ENCODE assay signal across 29 cellular contexts in the genomic region with DNA sequence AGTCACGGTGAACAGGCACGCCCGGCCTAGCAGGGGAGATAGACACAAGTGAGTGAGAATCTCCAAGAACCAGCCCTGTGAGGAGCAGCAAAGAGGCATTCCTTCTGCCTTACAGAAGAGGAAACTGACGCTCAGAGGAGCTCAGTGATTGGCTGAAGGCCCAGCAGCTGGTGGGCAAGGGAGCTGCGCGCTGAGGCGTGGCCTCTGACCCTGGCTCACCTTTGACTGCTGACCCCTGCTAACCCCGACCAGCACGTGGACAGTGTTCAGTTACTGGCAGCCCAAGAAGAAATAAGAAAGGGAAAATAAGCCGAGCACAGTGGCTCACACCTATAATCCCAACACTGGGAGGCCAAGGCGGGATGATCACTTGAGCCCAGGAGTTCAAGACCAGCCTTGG. TPM values are rescaled to one million over a fixed set of nuclear protein-coding genes. Genes with fewer than 3 reads are reported as not detected.
"Had no signal": no experiment of that assay in that cellular context is flagged by ENCODE, and none has a peak within 500 bp of the region (broad histone marks: within the 10 kb centered on the region; RNA-seq: fewer than 3 reads in every experiment).

No MANE protein-coding gene starts in this region.

- DNase-seq: activated CD4-positive, alpha-beta T cell treated with anti-CD3 and anti-CD28 coated beads, Interleukin-2, amount 10 ng/mL, durations not matched to agents 24 days and 14 days; activated CD4-positive, alpha-beta T cell treated with anti-CD3 and anti-CD28 coated beads, Interleukin-2, amount 50 U/mL, for 4 hours; activated CD8-positive, alpha-beta T cell treated with anti-CD3 and anti-CD28 coated beads for 36 hours; activated effector memory CD4-positive, alpha-beta T cell treated with anti-CD3 and anti-CD28 coated beads, Interleukin-2, amount 50 U/mL, for 16 hours; activated naive CD4-positive, alpha-beta T cell; activated naive CD4-positive, alpha-beta T cell treated with anti-CD3 and anti-CD28 coated beads, Interleukin-2, amount 50 U/mL, for 16 hours; activated naive CD8-positive, alpha-beta T cell treated with anti-CD3 and anti-CD28 coated beads for 36 hours; activated T-cell treated with anti-CD3 and anti-CD28 coated beads, Interleukin-2, amount 50 U/mL, for 1 hour; activated T-cell treated with anti-CD3 and anti-CD28 coated beads, Interleukin-2, amount 50 U/mL, for 72 hours; amniotic stem cell; MM.1S; MV-4-11; NCI-H1092; NCI-H1436 treated with DMSO at 0.1 percent for 48 hours; NCI-H1694 treated with DMSO at 0.1 percent for 48 hours; NCI-H2029; NCI-H2107; NCI-H2171; NCI-H510A; NCI-H526; NCI-H748 treated with DMSO at 0.1 percent for 48 hours; PC-9; Right ventricle myocardium superior; SK-N-SH had no signal

- FAIRE-seq: TTC549 had no signal

- H3K9me3 ChIP-seq: ascending aorta, SJSA1, SK-N-SH had no signal

- H3K4me2 ChIP-seq: PC-9, SK-N-SH had no signal

- H3K27ac ChIP-seq: ascending aorta, cardiac muscle cell, PC-9, SJSA1 had no signal

- H3K4me1 ChIP-seq: ascending aorta, SJSA1 had no signal

- H2AFZ ChIP-seq: PC-9 had no signal

- H3K9ac ChIP-seq: SK-N-SH had no signal

- H3K27me3 ChIP-seq: ascending aorta, cardiac muscle cell had no signal

- H3K36me3 ChIP-seq: ascending aorta, cardiac muscle cell, SJSA1 had no signal

- H3K4me3 ChIP-seq: ascending aorta, cardiac muscle cell, PC-9, SJSA1 had no signal

- ATAC-seq: activated CD8-positive, alpha-beta T cell treated with anti-CD3 and anti-CD28 coated beads for 36 hours; activated T-cell treated with anti-CD3 and anti-CD28 coated beads, Interleukin-2, amount 50 U/mL, for 72 hours; activated T-helper 17 cell treated with anti-CD3 and anti-CD28 coated beads, Interleukin-2, amount 50 U/mL, for 72 hours had no signal

RNA-seq across cellular contexts. Expression of a gene that starts 1.9 kb away (rescaled TPM):
- total RNA-seq: activated CD4-positive, alpha-beta T cell treated with anti-CD3 and anti-CD28 coated beads, Interleukin-2, amount 10 ng/mL, durations not matched to agents 24 days and 14 days; activated T-helper 17 cell treated with anti-CD3 and anti-CD28 coated beads, Interleukin-2, amount 50 U/mL, for 72 hours; ascending aorta; SJSA1 had no signal
